Comparison of ENCODE assay signal across 8 cellular contexts in the genomic region with DNA sequence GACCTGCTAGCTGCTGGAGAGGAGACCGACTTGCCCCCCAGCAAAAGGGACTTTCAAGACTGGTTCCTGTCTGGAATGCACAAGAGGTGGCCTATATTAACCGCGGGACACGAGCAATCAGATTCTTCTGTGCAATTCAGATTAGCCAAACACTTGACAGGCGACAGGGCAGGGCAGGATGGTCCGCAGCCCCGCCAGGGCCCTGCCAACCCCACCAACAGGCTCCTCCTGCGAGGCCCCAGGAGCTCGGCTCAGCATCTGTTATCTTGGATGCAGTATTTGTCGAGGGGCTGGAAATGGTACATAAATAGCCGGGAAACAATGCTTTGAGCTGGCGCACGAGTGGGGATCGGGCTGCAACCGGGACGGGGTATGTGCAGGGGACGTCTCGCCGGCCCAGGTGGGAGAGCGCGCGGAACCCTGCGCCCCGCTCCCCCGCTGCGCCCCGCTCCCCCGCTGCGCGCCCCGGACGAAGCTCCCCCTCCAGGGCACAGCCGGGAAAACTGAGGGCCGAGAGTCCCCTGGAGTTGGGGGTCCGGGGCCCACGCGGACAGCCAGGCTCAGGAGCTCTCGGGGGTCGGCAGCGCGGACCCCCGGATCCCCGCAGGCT. TPM values are rescaled to one million over a fixed set of nuclear protein-coding genes. Genes with fewer than 3 reads are reported as not detected.
DNase-seq lines count a peak whose midpoint lies in the region; ATAC-seq and TF ChIP-seq lines count a peak whose summit lies in the region.

No MANE protein-coding gene starts in this region.

- H3K4me3 ChIP-seq in heart right ventricle: peak overlapping the region; percentile 61 to 77 (median 69)
- peak overlapping the region; percentile 56 to 70 (median 68) for H3K4me3 ChIP-seq in skeletal muscle tissue (ENCODE audit: low read length in 3 of 3)
- H3K4me3 ChIP-seq in MM.1S (ENCODE audit: low read length): no peak overlapping the region

- no peaks in the 10 kb centered on the region for H3K9me2 ChIP-seq in MM.1S (replicated peaks; ENCODE audit: insufficient read depth, low read length)

- H3K79me2 ChIP-seq in MM.1S (ENCODE audit: low read length): no peaks in the 10 kb centered on the region

- intact Hi-C loops in activated CD4-positive, alpha-beta memory T cell treated with anti-CD3 and anti-CD28 coated beads for 36 hours (cut with micrococcal nuclease): loop anchor here (1.0 kb wide), 4 partner anchors 34 to 272 kb away; no protein-coding TSS in a partner anchor
- intact Hi-C loops in heart right ventricle (cut with DNase I): loop anchor here in 6 of 10 donors (1.0 to 5.0 kb wide), 7 partner anchors 51 to 86 kb away; no protein-coding TSS in a partner anchor

- H3K27ac ChIP-seq in heart right ventricle (peak overlapping the region; percentile 70 to 90 (median 82)), skeletal muscle tissue (ENCODE audit: low read depth, low read length) (peak overlapping the region; percentile 69), MM.1S (ENCODE audit: low read length) (no peak overlapping the region)

- H3K27me3 ChIP-seq in heart right ventricle (peaks cover 0 to 27% (median 0%) of the 10 kb centered on the region in 7 donors), skeletal muscle tissue (ENCODE audit: control insufficient read depth in 3 of 3, insufficient read depth in 3 of 3, low read length in 3 of 3) (peaks cover 0 to 15% (median 6%) of the 10 kb centered on the region in 3 donors), MM.1S (replicated peaks; ENCODE audit: insufficient read depth, low read length) (peaks cover 47% of the 10 kb centered on the region)

- no peak overlapping the region for H3K4me2 ChIP-seq in MM.1S (ENCODE audit: low read depth, low read length)

- no peak overlapping the region for H2AFZ ChIP-seq in MM.1S (ENCODE audit: low read length)

- H3K27me3 Mint-ChIP-seq in activated CD4-positive, alpha-beta memory T cell treated with anti-CD3 and anti-CD28 coated beads for 36 hours: peaks cover 27% of the 10 kb centered on the region

- H3K9ac ChIP-seq in skeletal muscle tissue (ENCODE audit: low read depth in 1 of 3, low read length in 3 of 3): peak overlapping the region in 2 of 3 donors; percentile 38 to 77
- no peak overlapping the region for H3K9ac ChIP-seq in MM.1S (ENCODE audit: low read length)

- H3K4me1 Mint-ChIP-seq in activated CD4-positive, alpha-beta memory T cell treated with anti-CD3 and anti-CD28 coated beads for 36 hours (ENCODE audit: low read depth): peaks cover 10% of the 10 kb centered on the region

- H3F3A ChIP-seq in MM.1S (ENCODE audit: insufficient read depth, low read length): no peaks in the 10 kb centered on the region

- POLR2A ChIA-PET in activated CD4-positive, alpha-beta memory T cell treated with anti-CD3 and anti-CD28 coated beads for 36 hours (lab: Charles Lee): no interaction called here

- H3K4me1 ChIP-seq in heart right ventricle (peaks cover 3 to 43% (median 14%) of the 10 kb centered on the region in 9 donors), skeletal muscle tissue (ENCODE audit: control insufficient read depth in 3 of 3, insufficient read depth in 3 of 3, low read length in 3 of 3) (peaks cover 7 to 13% (median 10%) of the 10 kb centered on the region in 3 donors), MM.1S (ENCODE audit: low read length) (no peaks in the 10 kb centered on the region)

- peak in 1 of 8 donors; percentile 4 for ATAC-seq in heart right ventricle

- peaks cover 0 to 5% (median 0%) of the 10 kb centered on the region in 9 donors for H3K36me3 ChIP-seq in heart right ventricle
- H3K36me3 ChIP-seq in skeletal muscle tissue (ENCODE audit: control insufficient read depth in 3 of 3, insufficient read depth in 3 of 3, low read length in 3 of 3): no peaks in the 10 kb centered on the region
- H3K36me3 ChIP-seq in MM.1S (replicated peaks; ENCODE audit: insufficient read depth, low read length): no peaks in the 10 kb centered on the region

- 0 to 2% methylated on average over 41 to 43 of the region's 43 CpGs for WGBS in heart right ventricle, 2 donors

- DNase-seq in DMS79 treated with DMSO at 0.1 percent for 48 hours (lab: John Stamatoyannopoulos, UW): peak; percentile 16
- DNase-seq in DMS79 (lab: John Stamatoyannopoulos, UW): no peak
- no peak for DNase-seq in activated CD4-positive, alpha-beta memory T cell treated with anti-CD3 and anti-CD28 coated beads for 36 hours
- DNase-seq in heart right ventricle: no peak
- DNase-seq in HT-29 (ENCODE audit: low spot score): no peak
- DNase-seq in MM.1S: no peak
- no peak for DNase-seq in stimulated activated CD4-positive, alpha-beta T cell treated with anti-CD3 and anti-CD28 coated beads, Interleukin-4, amount 100 ng/mL, for 24 hours

- no peaks in the 10 kb centered on the region for H3K9me3 ChIP-seq in heart right ventricle
- H3K9me3 ChIP-seq in skeletal muscle tissue (ENCODE audit: control insufficient read depth in 3 of 3, low read length in 3 of 3): no peaks in the 10 kb centered on the region
- no peaks in the 10 kb centered on the region for H3K9me3 ChIP-seq in MM.1S (replicated peaks; ENCODE audit: insufficient read depth, low read length)

- no peak overlapping the region for H3K27ac Mint-ChIP-seq in activated CD4-positive, alpha-beta memory T cell treated with anti-CD3 and anti-CD28 coated beads for 36 hours

- CTCF ChIA-PET in activated CD4-positive, alpha-beta memory T cell treated with anti-CD3 and anti-CD28 coated beads for 36 hours (lab: Charles Lee): interaction anchor here (0.6 to 3.5 kb wide), 23 partner anchors 9 to 308 kb away, joined by 3 to 19 read pairs (median 4); partner anchors contain the start of genes AP5Z1 and PAPOLB

- no peaks in the 10 kb centered on the region for H4K20me1 ChIP-seq in MM.1S (ENCODE audit: insufficient read depth, low read length)

- no peaks in the 10 kb centered on the region for H3K9me3 Mint-ChIP-seq in activated CD4-positive, alpha-beta memory T cell treated with anti-CD3 and anti-CD28 coated beads for 36 hours

- peak overlapping the region; percentile 51 for H3K4me3 Mint-ChIP-seq in activated CD4-positive, alpha-beta memory T cell treated with anti-CD3 and anti-CD28 coated beads for 36 hours

- H3K36me3 Mint-ChIP-seq in activated CD4-positive, alpha-beta memory T cell treated with anti-CD3 and anti-CD28 coated beads for 36 hours: no peaks in the 10 kb centered on the region

- no peak for TF ChIP-seq CTCF in heart right ventricle (IDR thresholded peaks at IDR 0.05)
- no peak for TF ChIP-seq CTCF in MM.1S (IDR thresholded peaks at IDR 0.05; ENCODE audit: low read length)

RNA-seq across cellular contexts. Expression of gene RADIL, which starts 0.7 kb away (rescaled TPM):
- under 1 TPM; 0.15 to 0.19 TPM for total RNA-seq in activated CD4-positive, alpha-beta memory T cell treated with anti-CD3 and anti-CD28 coated beads for 36 hours
- 1 to 10 TPM; 1.2 to 6.6 (median 3.8) TPM for total RNA-seq in heart right ventricle
- 1 to 10 TPM; 2.4 to 5.0 TPM for polyA plus RNA-seq in heart right ventricle
- 1.0 TPM for total RNA-seq in skeletal muscle tissue
- total RNA-seq in HT-29 (2014; rRNA removed; shearing (Covaris generic)): not detected in 2 replicates

RNA-seq across cellular contexts. Expression of gene PAPOLB, which starts 21.0 kb away (rescaled TPM):
- not detected for total RNA-seq in activated CD4-positive, alpha-beta memory T cell treated with anti-CD3 and anti-CD28 coated beads for 36 hours
- total RNA-seq in heart right ventricle: under 1 TPM in 6 of 10 donors, not detected in 4; 0.10 to 0.21 (median 0.15) TPM
- under 1 TPM; 0.01 to 0.15 TPM for polyA plus RNA-seq in heart right ventricle
- total RNA-seq in skeletal muscle tissue: under 0.01 TPM
- not detected in 2 replicates for total RNA-seq in HT-29 (2014; rRNA removed; shearing (Covaris generic))
